In the genomic region with DNA sequence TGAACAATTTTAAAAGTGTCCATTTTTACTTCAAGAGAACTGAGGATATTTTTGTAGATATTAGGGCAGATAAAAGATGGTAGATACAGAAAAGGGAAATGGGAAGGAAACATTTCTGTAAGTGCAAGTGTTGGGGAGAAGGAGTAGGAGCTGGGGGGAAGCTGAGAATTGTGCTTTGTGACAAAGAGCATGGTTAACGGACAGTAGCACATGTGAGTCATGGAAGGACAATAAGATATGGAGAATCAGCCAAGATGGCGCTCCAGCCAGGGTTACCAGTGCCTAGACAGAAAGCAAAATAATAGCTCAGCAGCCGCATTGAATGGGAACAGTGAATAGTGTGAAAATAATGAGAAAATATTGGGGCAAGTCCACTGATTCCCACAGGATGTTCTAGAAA, we compare ENCODE assay signal across 20 cellular contexts. TPM values are rescaled to one million over a fixed set of nuclear protein-coding genes. Genes with fewer than 3 reads are reported as not detected.
DNase-seq lines count a peak whose midpoint lies in the region; ATAC-seq and TF ChIP-seq lines count a peak whose summit lies in the region.
"Had no signal": no experiment of that assay in that cellular context is flagged by ENCODE, and none has a peak within 500 bp of the region (broad histone marks: within the 10 kb centered on the region; RNA-seq: fewer than 3 reads in every experiment).

No MANE protein-coding gene starts in this region.

- no peak for DNase-seq in activated CD8-positive, alpha-beta T cell treated with anti-CD3 and anti-CD28 coated beads, Interleukin-2, amount 10 ng/mL, durations not matched to agents 7 days and 5 days
- DNase-seq in activated CD8-positive, alpha-beta T cell treated with anti-CD3 and anti-CD28 coated beads for 36 hours: no peak
- peak; percentile 81 for DNase-seq in CD1c-positive myeloid dendritic cell (ENCODE audit: extremely low spot score)
- DNase-seq in T-cell: no peak
- no peak for DNase-seq in natural killer cell treated with Interleukin-12 subunit alpha and Interleukin-12 subunit beta and Interleukin-15 and Interleukin-18, amount 100 ng/mL, for 72 hours (ENCODE audit: low spot score)
- no peak for DNase-seq in Kasumi-1 (lab: John Stamatoyannopoulos, UW)
- DNase-seq in NCI-H1417 (lab: John Stamatoyannopoulos, UW): no peak
- DNase-seq: C1 segment of cervical spinal cord, DMS53, GM23248, HCEC 1CT, MV-4-11, NCI-H1417 treated with DMSO at 0.1 percent for 48 hours, NCI-H2029, NCI-H2171, NCI-H446 treated with DMSO at 0.1 percent for 48 hours, PC-9, SJCRH30 had no signal

- H3K4me3 Mint-ChIP-seq in activated CD8-positive, alpha-beta T cell treated with anti-CD3 and anti-CD28 coated beads, Interleukin-2, amount 10 ng/mL, durations not matched to agents 7 days and 5 days: no peak overlapping the region
- no peak overlapping the region for H3K4me3 Mint-ChIP-seq in activated CD8-positive, alpha-beta T cell treated with anti-CD3 and anti-CD28 coated beads for 36 hours
- no peak overlapping the region for H3K4me3 Mint-ChIP-seq in T-cell
- H3K4me3 Mint-ChIP-seq in natural killer cell treated with Interleukin-12 subunit alpha and Interleukin-12 subunit beta and Interleukin-15 and Interleukin-18, amount 100 ng/mL, for 72 hours: peak overlapping the region; percentile 29

- intact Hi-C loops in activated CD8-positive, alpha-beta T cell treated with anti-CD3 and anti-CD28 coated beads for 36 hours (cut with micrococcal nuclease): no loop called here

- H3K4me1 Mint-ChIP-seq in activated CD8-positive, alpha-beta T cell treated with anti-CD3 and anti-CD28 coated beads, Interleukin-2, amount 10 ng/mL, durations not matched to agents 7 days and 5 days (ENCODE audit: low read depth): peaks cover 23% of the 10 kb centered on the region
- peaks cover 21% of the 10 kb centered on the region for H3K4me1 Mint-ChIP-seq in activated CD8-positive, alpha-beta T cell treated with anti-CD3 and anti-CD28 coated beads for 36 hours (ENCODE audit: low read depth)
- peaks cover 13 to 25% (median 18%) of the 10 kb centered on the region in 3 donors for H3K4me1 Mint-ChIP-seq in T-cell
- peaks cover 21 to 34% of the 10 kb centered on the region in 2 donors for H3K4me1 Mint-ChIP-seq in natural killer cell treated with Interleukin-12 subunit alpha and Interleukin-12 subunit beta and Interleukin-15 and Interleukin-18, amount 100 ng/mL, for 72 hours (ENCODE audit: low read depth in 2 of 2)

- CTCF ChIA-PET in activated CD8-positive, alpha-beta T cell treated with anti-CD3 and anti-CD28 coated beads, Interleukin-2, amount 10 ng/mL, durations not matched to agents 7 days and 5 days (lab: Charles Lee): interaction anchor here (0.6 kb wide), 1 partner anchor 99 kb away, joined by 3 read pairs; no protein-coding TSS in a partner anchor
- CTCF ChIA-PET in activated CD8-positive, alpha-beta T cell treated with anti-CD3 and anti-CD28 coated beads for 36 hours (lab: Charles Lee): no interaction called here
- CTCF ChIA-PET in T-cell (lab: Charles Lee): no interaction called here

- peaks cover 12% of the 10 kb centered on the region for H3K27me3 Mint-ChIP-seq in activated CD8-positive, alpha-beta T cell treated with anti-CD3 and anti-CD28 coated beads, Interleukin-2, amount 10 ng/mL, durations not matched to agents 7 days and 5 days (ENCODE audit: low read depth)
- peaks cover 2% of the 10 kb centered on the region for H3K27me3 Mint-ChIP-seq in activated CD8-positive, alpha-beta T cell treated with anti-CD3 and anti-CD28 coated beads for 36 hours
- H3K27me3 Mint-ChIP-seq in T-cell: no peaks in the 10 kb centered on the region
- H3K27me3 Mint-ChIP-seq in natural killer cell treated with Interleukin-12 subunit alpha and Interleukin-12 subunit beta and Interleukin-15 and Interleukin-18, amount 100 ng/mL, for 72 hours: peaks cover 0 to 3% of the 10 kb centered on the region in 2 donors

- peaks cover 17% of the 10 kb centered on the region for H3K9me3 Mint-ChIP-seq in activated CD8-positive, alpha-beta T cell treated with anti-CD3 and anti-CD28 coated beads, Interleukin-2, amount 10 ng/mL, durations not matched to agents 7 days and 5 days (ENCODE audit: insufficient read depth)
- H3K9me3 Mint-ChIP-seq in activated CD8-positive, alpha-beta T cell treated with anti-CD3 and anti-CD28 coated beads for 36 hours: peaks cover 12% of the 10 kb centered on the region
- peaks cover 0 to 5% (median 2%) of the 10 kb centered on the region in 3 donors for H3K9me3 Mint-ChIP-seq in T-cell
- H3K9me3 Mint-ChIP-seq in natural killer cell treated with Interleukin-12 subunit alpha and Interleukin-12 subunit beta and Interleukin-15 and Interleukin-18, amount 100 ng/mL, for 72 hours: no peaks in the 10 kb centered on the region

- POLR2A ChIA-PET in activated CD8-positive, alpha-beta T cell treated with anti-CD3 and anti-CD28 coated beads, Interleukin-2, amount 10 ng/mL, durations not matched to agents 7 days and 5 days (lab: Charles Lee): interaction anchor here (1.0 kb wide), 1 partner anchor 13 kb away, joined by 3 read pairs; a partner anchor contains a TSS
- POLR2A ChIA-PET in activated CD8-positive, alpha-beta T cell treated with anti-CD3 and anti-CD28 coated beads for 36 hours (lab: Charles Lee): no interaction called here
- POLR2A ChIA-PET in T-cell (lab: Charles Lee): no interaction called here

- ATAC-seq in activated CD8-positive, alpha-beta T cell treated with anti-CD3 and anti-CD28 coated beads, Interleukin-2, amount 10 ng/mL, durations not matched to agents 7 days and 5 days: no peak
- no peak for ATAC-seq in activated CD8-positive, alpha-beta T cell treated with anti-CD3 and anti-CD28 coated beads for 36 hours
- ATAC-seq in T-cell (replicated peaks in 1 of 4) (no peak), GM21381 (IDR thresholded peaks at IDR 0.05; ENCODE audit: unreplicated experiment) (no peak)
- ATAC-seq in natural killer cell treated with Interleukin-12 subunit alpha and Interleukin-12 subunit beta and Interleukin-15 and Interleukin-18, amount 100 ng/mL, for 72 hours: no peak
- ATAC-seq: K562 had no signal

- H3K27ac Mint-ChIP-seq in activated CD8-positive, alpha-beta T cell treated with anti-CD3 and anti-CD28 coated beads, Interleukin-2, amount 10 ng/mL, durations not matched to agents 7 days and 5 days: peak overlapping the region; percentile 51
- H3K27ac Mint-ChIP-seq in activated CD8-positive, alpha-beta T cell treated with anti-CD3 and anti-CD28 coated beads for 36 hours: no peak overlapping the region
- peak overlapping the region; percentile 40 to 42 for H3K27ac Mint-ChIP-seq in T-cell
- peak overlapping the region; percentile 24 to 86 for H3K27ac Mint-ChIP-seq in natural killer cell treated with Interleukin-12 subunit alpha and Interleukin-12 subunit beta and Interleukin-15 and Interleukin-18, amount 100 ng/mL, for 72 hours

- no peak for TF ChIP-seq CTCF in activated CD8-positive, alpha-beta T cell treated with anti-CD3 and anti-CD28 coated beads for 36 hours (IDR thresholded peaks at IDR 0.05)

- peaks cover 12% of the 10 kb centered on the region for H3K36me3 Mint-ChIP-seq in activated CD8-positive, alpha-beta T cell treated with anti-CD3 and anti-CD28 coated beads, Interleukin-2, amount 10 ng/mL, durations not matched to agents 7 days and 5 days (ENCODE audit: low read depth)
- H3K36me3 Mint-ChIP-seq in activated CD8-positive, alpha-beta T cell treated with anti-CD3 and anti-CD28 coated beads for 36 hours (ENCODE audit: low read depth): peaks cover 2% of the 10 kb centered on the region
- peaks cover 3% of the 10 kb centered on the region for H3K36me3 Mint-ChIP-seq in T-cell
- no peaks in the 10 kb centered on the region for H3K36me3 Mint-ChIP-seq in natural killer cell treated with Interleukin-12 subunit alpha and Interleukin-12 subunit beta and Interleukin-15 and Interleukin-18, amount 100 ng/mL, for 72 hours

RNA-seq across cellular contexts. Expression of a gene that starts 12.8 kb away (rescaled TPM):
- total RNA-seq in activated CD8-positive, alpha-beta T cell treated with anti-CD3 and anti-CD28 coated beads, Interleukin-2, amount 10 ng/mL, durations not matched to agents 7 days and 5 days: 10 to 100 TPM; 46.0 to 50.7 TPM
- total RNA-seq in activated CD8-positive, alpha-beta T cell treated with anti-CD3 and anti-CD28 coated beads for 36 hours: 10 to 100 TPM; 21.8 to 22.7 TPM
- 10 to 100 TPM; 23.4 to 44.1 (median 30.3) TPM for total RNA-seq in T-cell
- total RNA-seq in natural killer cell treated with Interleukin-12 subunit alpha and Interleukin-12 subunit beta and Interleukin-15 and Interleukin-18, amount 100 ng/mL, for 72 hours: 100 to 1,000 TPM in 1 of 2 donors, 10 to 100 TPM in 1; 69.9 to 117 TPM
- total RNA-seq: GM23248, SJCRH30 had no signal

RNA-seq across cellular contexts. Expression of a gene that starts 34.8 kb away (rescaled TPM):
- total RNA-seq in activated CD8-positive, alpha-beta T cell treated with anti-CD3 and anti-CD28 coated beads, Interleukin-2, amount 10 ng/mL, durations not matched to agents 7 days and 5 days: 1 to 10 TPM; 2.7 to 3.4 TPM
- total RNA-seq in activated CD8-positive, alpha-beta T cell treated with anti-CD3 and anti-CD28 coated beads for 36 hours: 1 to 10 TPM; 3.4 to 3.9 TPM
- 10 to 100 TPM in 3 of 5 donors, 1 to 10 TPM in 2; 6.9 to 25.8 (median 10.8) TPM for total RNA-seq in T-cell
- 10 to 100 TPM in 1 of 2 donors, 1 to 10 TPM in 1; 7.8 to 92.0 TPM for total RNA-seq in natural killer cell treated with Interleukin-12 subunit alpha and Interleukin-12 subunit beta and Interleukin-15 and Interleukin-18, amount 100 ng/mL, for 72 hours
- total RNA-seq: GM23248, PC-9, SJCRH30 had no signal
